In the genomic region with DNA sequence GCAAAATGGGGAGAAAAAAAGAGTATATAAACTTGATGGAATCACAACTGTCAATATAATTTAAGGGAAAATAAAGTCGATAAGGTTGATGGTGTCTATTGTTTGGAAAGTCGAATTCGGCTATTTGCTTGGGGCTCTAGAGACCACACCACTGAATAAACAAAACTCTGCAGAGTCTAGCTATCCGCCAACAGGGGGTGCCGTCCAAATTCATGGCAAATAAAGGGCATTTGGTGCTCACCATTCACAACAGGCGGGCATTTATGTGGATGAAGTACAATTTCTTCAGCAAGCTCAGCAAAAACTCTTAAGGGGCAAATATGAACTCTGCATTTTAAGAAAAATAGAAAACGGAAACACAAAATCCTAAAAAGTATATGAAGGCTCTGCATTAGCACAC, we compare ENCODE assay signal across 12 cellular contexts. TPM values are rescaled to one million over a fixed set of nuclear protein-coding genes. Genes with fewer than 3 reads are reported as not detected.
DNase-seq lines count a peak whose midpoint lies in the region; ATAC-seq and TF ChIP-seq lines count a peak whose summit lies in the region.
"Had no signal": no experiment of that assay in that cellular context is flagged by ENCODE, and none has a peak within 500 bp of the region (broad histone marks: within the 10 kb centered on the region; RNA-seq: fewer than 3 reads in every experiment).

No MANE protein-coding gene starts in this region.

- H3K27ac ChIP-seq in 22Rv1, result no peak overlapping the region
- H3K27ac ChIP-seq in OCI-LY7 (ENCODE audit: low read depth, low read length, poor library complexity, severe bottlenecking), result no peak overlapping the region

- in situ Hi-C loops in G401 (cut with HindIII; ENCODE audit: low sequenced_read_pairs), result no loop called here

- no peak overlapping the region for H3K4me3 ChIP-seq in OCI-LY7 (ENCODE audit: low read depth, low read length, poor library complexity, severe bottlenecking)
- H3K4me3 ChIP-seq in fibroblast of the aortic adventitia (ENCODE audit: low read depth, low read length), result no peak overlapping the region

- DNase-seq in OCI-LY7 (ENCODE audit: low spot score), result no peak
- DNase-seq in fibroblast of the aortic adventitia (ENCODE audit: low read depth), result no peak
- no peak for DNase-seq in NK-92 (lab: John Stamatoyannopoulos, UW; ENCODE audit: unreplicated experiment)
- DNase-seq in G401 (ENCODE audit: low spot score), result no peak
- DNase-seq in amniotic stem cell (lab: John Stamatoyannopoulos, UW), result no peak
- DNase-seq: GDM1, NCI-H1694 treated with DMSO at 0.1 percent for 48 hours, occipital lobe had no signal

- no peak overlapping the region for H2AFZ ChIP-seq in OCI-LY7 (ENCODE audit: low read length)

- intact Hi-C loops in OCI-LY7 (cut with micrococcal nuclease; ENCODE audit: unreplicated experiment), result no loop called here

- TF ChIP-seq CTCF in 22Rv1 (IDR thresholded peaks at IDR 0.05) (peak; percentile 49), GM12874 (IDR thresholded peaks at IDR 0.05; ENCODE audit: insufficient read depth, low read depth, low read length) (peak; percentile 32), OCI-LY7 (conservative IDR thresholded peaks at IDR 0.05; ENCODE audit: low read length) (peak; percentile 50), fibroblast of the aortic adventitia (IDR thresholded peaks at IDR 0.05; ENCODE audit: insufficient read depth, low read length) (peak; percentile 10)

- no peak for ATAC-seq in HG03097 (IDR thresholded peaks at IDR 0.05; ENCODE audit: low FRiP score, unreplicated experiment)

- CTCF ChIA-PET in OCI-LY7 (lab: Charles Lee; ENCODE audit: unreplicated experiment), result no interaction called here

- BruUV-seq in OCI-LY7 (replicated peaks; lab: Mats Ljungman, UMichigan), result no TSS peak

- no peaks in the 10 kb centered on the region for H3K9me3 ChIP-seq in OCI-LY7 (ENCODE audit: low read length)

- H3K4me1 ChIP-seq in OCI-LY7 (ENCODE audit: insufficient read depth, low read length, poor library complexity, severe bottlenecking), result no peaks in the 10 kb centered on the region

- H3K36me3 ChIP-seq in OCI-LY7 (ENCODE audit: insufficient read depth, low read length), result no peaks in the 10 kb centered on the region

- no peaks in the 10 kb centered on the region for H4K20me1 ChIP-seq in OCI-LY7 (ENCODE audit: insufficient read depth, low read length)

- H3K9me2 ChIP-seq in OCI-LY7 (ENCODE audit: insufficient read depth, low read length), result no peaks in the 10 kb centered on the region

- POLR2A ChIA-PET in OCI-LY7 (lab: Charles Lee), result no interaction called here

- no peaks in the 10 kb centered on the region for H3K79me2 ChIP-seq in OCI-LY7 (ENCODE audit: insufficient read depth, low read depth, low read length)

- H3K4me2 ChIP-seq in OCI-LY7 (ENCODE audit: low read length), result no peak overlapping the region

RNA-seq across cellular contexts. Expression of a gene that starts 23.3 kb away (rescaled TPM):
- total RNA-seq in OCI-LY7 (2014; rRNA removed; shearing (Covaris generic)), result 0.03 TPM in 1 of 2 replicates, not detected in the other
- not detected in 2 replicates for total RNA-seq in OCI-LY7 (2022)
- total RNA-seq in fibroblast of the aortic adventitia (ENCODE audit: low replicate concordance), result 1.7 and 561 TPM in 2 replicates
- total RNA-seq in G401 (2014; rRNA removed; shearing (Covaris generic)), result not detected in 2 replicates
- total RNA-seq: HT1080 had no signal
